8 cellular contexts compared by ENCODE assay signal in genomic region chr2:37318401-37318800, GRCh38. TPM values are rescaled to one million over a fixed set of nuclear protein-coding genes. Genes with fewer than 3 reads are reported as not detected.
DNase-seq lines count a peak whose midpoint lies in the region; ATAC-seq and TF ChIP-seq lines count a peak whose summit lies in the region.

No MANE protein-coding gene starts in this region.

- no peak for TF ChIP-seq CTCF in GM12864 (IDR thresholded peaks at IDR 0.05; ENCODE audit: low read depth, low read length, missing control alignments)

- peak; percentile 78 for ATAC-seq in GM21526 (IDR thresholded peaks at IDR 0.05; ENCODE audit: low FRiP score, unreplicated experiment)
- no peak for ATAC-seq in sciatic nerve

- intact Hi-C loops in sciatic nerve (cut with DNase I): no loop called here

- no peak overlapping the region; the same call in 1 of the 2 replicates for H3K4me3 ChIP-seq in GM12864 (ENCODE audit: low read depth, low read length)

- DNase-seq in GM12864 (ENCODE audit: low read depth) (peak; percentile 51), LHCN-M2 (ENCODE audit: low read depth) (peak; percentile 41), iris pigment epithelial cell (ENCODE audit: low read depth) (peak; percentile 90), SHP77 (lab: John Stamatoyannopoulos, UW) (no peak), GM19240 (ENCODE audit: insufficient read length, low spot score) (no peak), sciatic nerve (ENCODE audit: low spot score) (no peak), HK-2 (ENCODE audit: unreplicated experiment) (no peak)

RNA-seq across cellular contexts. Expression of gene PRKD3, which starts 6.2 kb away (rescaled TPM):
- 39.5 and 45.9 TPM in 2 replicates for total RNA-seq in LHCN-M2 (2014; rRNA removed)
- polyA plus RNA-seq in LHCN-M2 (2012): 10.8 TPM
- total RNA-seq in sciatic nerve: 57.2 TPM

RNA-seq across cellular contexts. Expression of gene QPCT, which starts 26.0 kb away (rescaled TPM):
- total RNA-seq in LHCN-M2 (2014; rRNA removed): 0.13 and 0.57 TPM in 2 replicates
- polyA plus RNA-seq in LHCN-M2 (2012): 0.26 TPM
- 4.8 TPM for total RNA-seq in sciatic nerve

Comparison
In these comparisons a context has a peak if more than half of its experiments do, and no peak if none do; other contexts are left out.
1. DNase-seq: peak in GM12864 (single experiment), LHCN-M2 (single experiment) and iris pigment epithelial cell (single experiment); none in SHP77 (0 of 2), GM19240 (single experiment), sciatic nerve (single experiment) and HK-2 (single experiment).